16 cellular contexts compared by ENCODE assay signal in genomic region chr2:125167820-125168219, GRCh38.
A peak's percentile ranks its signal among the peaks of the same experiment; 100 is the strongest.
DNase-seq lines count a peak whose midpoint lies in the region; TF ChIP-seq lines count a peak whose summit lies in the region.
"Had no signal": no experiment of that assay in that cellular context is flagged by ENCODE, and none has a peak within 500 bp of the region (broad histone marks: within the 10 kb centered on the region; RNA-seq: fewer than 3 reads in every experiment).

No MANE protein-coding gene starts in this region.

- H3K4me1 ChIP-seq in smooth muscle cell (ENCODE audit: low read depth) = no peaks in the 10 kb centered on the region
- H3K4me1 ChIP-seq: testis had no signal

- H4K20me1 ChIP-seq in smooth muscle cell (ENCODE audit: low read depth) = no peaks in the 10 kb centered on the region
- H4K20me1 ChIP-seq: BLaER1 treated with 17β-estradiol and CSF1 and Interleukin-3, amounts not matched to agents 10 nM and 100 nM had no signal

- no peaks in the 10 kb centered on the region for H3K27me3 ChIP-seq in smooth muscle cell (ENCODE audit: low read depth)
- H3K27me3 ChIP-seq: BLaER1 treated with 17β-estradiol and CSF1 and Interleukin-3, amounts not matched to agents 10 nM and 100 nM; testis had no signal

- peak overlapping the region; percentile 72 for H2AFZ ChIP-seq in smooth muscle cell (ENCODE audit: low read depth)

- no peaks in the 10 kb centered on the region for H3K79me2 ChIP-seq in smooth muscle cell (ENCODE audit: low read depth)

- H3K9me3 ChIP-seq in smooth muscle cell (replicated peaks; ENCODE audit: low read depth) = no peaks in the 10 kb centered on the region
- H3K9me3 ChIP-seq: BLaER1 treated with 17β-estradiol and CSF1 and Interleukin-3, amounts not matched to agents 10 nM and 100 nM; testis had no signal

- H3K4me3 ChIP-seq in smooth muscle cell = no peak overlapping the region
- H3K4me3 ChIP-seq: BLaER1 treated with 17β-estradiol and CSF1 and Interleukin-3, amounts not matched to agents 10 nM and 100 nM; testis had no signal

- DNase-seq in H4 (ENCODE audit: low spot score) (peak; percentile 67), amniotic epithelial cell (ENCODE audit: low read depth) (peak; percentile 99), fibroblast of peridontal ligament (ENCODE audit: extremely low read depth) (peak; percentile 99), smooth muscle cell (lab: John Stamatoyannopoulos, UW; ENCODE audit: unreplicated experiment) (no peak), KG1 (lab: John Stamatoyannopoulos, UW) (no peak), glomerular visceral epithelial cell (ENCODE audit: extremely low spot score) (no peak), GF-D8 (lab: John Stamatoyannopoulos, UW) (no peak)
- DNase-seq: activated CD8-positive, alpha-beta T cell treated with anti-CD3 and anti-CD28 coated beads, Interleukin-2, amount 10 ng/mL, durations not matched to agents 7 days and 5 days; activated naive CD8-positive, alpha-beta T cell treated with anti-CD3 and anti-CD28 coated beads, Interleukin-2, amount 50 U/mL, for 24 hours; activated T-cell treated with anti-CD3 and anti-CD28 coated beads, Interleukin-2, amount 50 U/mL, for 48 hours; endodermal cell; H9; NCI-H2227 treated with DMSO at 0.1 percent for 48 hours; NK-92 treated with Interleukin-12 subunit alpha and Interleukin-12 subunit beta, amount 100 ng/mL, for 24 hours; testis had no signal

- no peak for TF ChIP-seq CTCF in smooth muscle cell (IDR thresholded peaks at IDR 0.05; ENCODE audit: borderline replicate concordance, insufficient read depth, poor library complexity, severe bottlenecking)

- H3K9ac ChIP-seq in smooth muscle cell (ENCODE audit: low read depth) = peak overlapping the region; percentile 52
- H3K9ac ChIP-seq: BLaER1 treated with 17β-estradiol and CSF1 and Interleukin-3, amounts not matched to agents 10 nM and 100 nM had no signal

- peaks cover 4% of the 10 kb centered on the region for H3F3A ChIP-seq in smooth muscle cell (ENCODE audit: low read depth)

- no peaks in the 10 kb centered on the region for H3K36me3 ChIP-seq in smooth muscle cell (ENCODE audit: low read depth)
- H3K36me3 ChIP-seq: BLaER1 treated with 17β-estradiol and CSF1 and Interleukin-3, amounts not matched to agents 10 nM and 100 nM had no signal

- peak overlapping the region; percentile 54 for H3K4me2 ChIP-seq in smooth muscle cell

- H3K27ac ChIP-seq in smooth muscle cell (ENCODE audit: low read depth) = peak overlapping the region; percentile 80
- H3K27ac ChIP-seq: BLaER1 treated with 17β-estradiol and CSF1 and Interleukin-3, amounts not matched to agents 10 nM and 100 nM; testis had no signal

Comparison
In these comparisons a context has a peak if more than half of its experiments do, and no peak if none do; other contexts are left out.
1. DNase-seq: peak in H4 (single experiment), amniotic epithelial cell (single experiment) and fibroblast of peridontal ligament (single experiment); none in smooth muscle cell (single experiment), KG1 (single experiment), glomerular visceral epithelial cell (single experiment) and GF-D8 (single experiment).